20 cellular contexts compared by ENCODE assay signal in the genomic region with DNA sequence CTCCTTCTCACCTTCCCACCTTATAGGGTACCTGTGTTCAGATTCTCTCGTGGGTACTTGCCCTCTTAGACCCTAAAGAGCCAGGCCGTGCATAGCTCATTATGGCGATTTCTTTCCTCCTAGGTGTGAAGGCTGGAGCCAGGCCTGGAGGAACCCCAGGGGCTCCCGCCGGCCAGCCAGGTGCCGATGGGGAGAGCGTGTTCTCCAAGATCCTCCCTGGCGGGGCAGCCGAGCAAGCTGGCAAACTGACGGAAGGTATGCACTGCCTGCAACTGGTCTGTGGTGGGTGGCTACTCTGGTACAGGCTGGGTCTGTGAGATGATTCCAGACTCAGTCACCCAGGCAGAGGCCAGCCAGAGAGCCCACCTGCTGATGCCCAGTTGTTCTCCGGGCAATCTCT. TPM values are rescaled to one million over a fixed set of nuclear protein-coding genes. Genes with fewer than 3 reads are reported as not detected.
DNase-seq lines count a peak whose midpoint lies in the region; ATAC-seq and TF ChIP-seq lines count a peak whose summit lies in the region.
"Had no signal": no experiment of that assay in that cellular context is flagged by ENCODE, and none has a peak within 500 bp of the region (broad histone marks: within the 10 kb centered on the region; RNA-seq: fewer than 3 reads in every experiment).

No MANE protein-coding gene starts in this region.

- DNase-seq in activated CD8-positive, alpha-beta T cell treated with anti-CD3 and anti-CD28 coated beads, Interleukin-2, amount 10 ng/mL, durations not matched to agents 7 days and 5 days: no peak
- no peak for DNase-seq in activated CD8-positive, alpha-beta T cell treated with anti-CD3 and anti-CD28 coated beads for 36 hours
- DNase-seq in T-helper 17 cell (no peak), erythroblast (lab: John Stamatoyannopoulos, UW) (no peak), NCI-H2081 (lab: John Stamatoyannopoulos, UW) (no peak), hypothalamus (lab: John Stamatoyannopoulos, UW) (no peak)
- no peak for DNase-seq in stimulated activated effector memory CD8-positive, alpha-beta T cell treated with anti-CD3 and anti-CD28 coated beads, Interleukin-12 subunit alpha, Interleukin-12 subunit beta, amount 100 ng/mL, for 72 hours (ENCODE audit: low spot score in 2 of 2)
- DNase-seq: CD4-positive, CD25-positive, alpha-beta regulatory T cell; CD8-positive, alpha-beta T cell; DMS 273 treated with DMSO at 0.1 percent for 48 hours; DMS79; EL; GDM1; GOT3; HFFc6 had no signal

- POLR2A ChIA-PET in activated CD8-positive, alpha-beta T cell treated with anti-CD3 and anti-CD28 coated beads, Interleukin-2, amount 10 ng/mL, durations not matched to agents 7 days and 5 days (lab: Charles Lee): interaction anchor here (1.2 kb wide), 1 partner anchor 9 kb away, joined by 4 read pairs; no protein-coding TSS in a partner anchor
- POLR2A ChIA-PET in activated CD8-positive, alpha-beta T cell treated with anti-CD3 and anti-CD28 coated beads for 36 hours (lab: Charles Lee): no interaction called here

- TF ChIP-seq POLR2A in erythroblast (IDR thresholded peaks at IDR 0.05; ENCODE audit: low read length): peak; percentile 4

- H3K36me3 Mint-ChIP-seq in activated CD8-positive, alpha-beta T cell treated with anti-CD3 and anti-CD28 coated beads, Interleukin-2, amount 10 ng/mL, durations not matched to agents 7 days and 5 days (ENCODE audit: low read depth): no peaks in the 10 kb centered on the region
- H3K36me3 Mint-ChIP-seq in activated CD8-positive, alpha-beta T cell treated with anti-CD3 and anti-CD28 coated beads for 36 hours (ENCODE audit: low read depth): no peaks in the 10 kb centered on the region
- peaks cover 2% of the 10 kb centered on the region for H3K36me3 Mint-ChIP-seq in T-helper 17 cell (ENCODE audit: low read depth)
- no peaks in the 10 kb centered on the region for H3K36me3 Mint-ChIP-seq in stimulated activated effector memory CD8-positive, alpha-beta T cell treated with anti-CD3 and anti-CD28 coated beads, Interleukin-12 subunit alpha, Interleukin-12 subunit beta, amount 100 ng/mL, for 72 hours
- H3K36me3 Mint-ChIP-seq: CD4-positive, CD25-positive, alpha-beta regulatory T cell; CD8-positive, alpha-beta T cell had no signal

- no peaks in the 10 kb centered on the region for H3K9me3 ChIP-seq in T-helper 17 cell (ENCODE audit: control insufficient read depth, low read length, poor library complexity, severe bottlenecking)
- H3K9me3 ChIP-seq: BLaER1, HAP-1 had no signal

- H3K4me1 Mint-ChIP-seq in activated CD8-positive, alpha-beta T cell treated with anti-CD3 and anti-CD28 coated beads, Interleukin-2, amount 10 ng/mL, durations not matched to agents 7 days and 5 days (ENCODE audit: low read depth): peaks cover 8% of the 10 kb centered on the region
- no peaks in the 10 kb centered on the region for H3K4me1 Mint-ChIP-seq in activated CD8-positive, alpha-beta T cell treated with anti-CD3 and anti-CD28 coated beads for 36 hours (ENCODE audit: low read depth)
- peaks cover 1% of the 10 kb centered on the region for H3K4me1 Mint-ChIP-seq in T-helper 17 cell
- H3K4me1 Mint-ChIP-seq in stimulated activated effector memory CD8-positive, alpha-beta T cell treated with anti-CD3 and anti-CD28 coated beads, Interleukin-12 subunit alpha, Interleukin-12 subunit beta, amount 100 ng/mL, for 72 hours: peaks cover 6% of the 10 kb centered on the region
- H3K4me1 Mint-ChIP-seq: B cell had no signal

- intact Hi-C loops in activated CD8-positive, alpha-beta T cell treated with anti-CD3 and anti-CD28 coated beads for 36 hours (cut with micrococcal nuclease): no loop called here

- CTCF ChIA-PET in activated CD8-positive, alpha-beta T cell treated with anti-CD3 and anti-CD28 coated beads, Interleukin-2, amount 10 ng/mL, durations not matched to agents 7 days and 5 days (lab: Charles Lee): no interaction called here
- CTCF ChIA-PET in activated CD8-positive, alpha-beta T cell treated with anti-CD3 and anti-CD28 coated beads for 36 hours (lab: Charles Lee): interaction anchor here (5.8 kb wide), 1 partner anchor 124 kb away, joined by 43 read pairs; no protein-coding TSS in a partner anchor

- peak overlapping the region; percentile 1 for H3K27ac Mint-ChIP-seq in activated CD8-positive, alpha-beta T cell treated with anti-CD3 and anti-CD28 coated beads, Interleukin-2, amount 10 ng/mL, durations not matched to agents 7 days and 5 days
- no peak overlapping the region for H3K27ac Mint-ChIP-seq in activated CD8-positive, alpha-beta T cell treated with anti-CD3 and anti-CD28 coated beads for 36 hours
- H3K27ac Mint-ChIP-seq in T-helper 17 cell: no peak overlapping the region
- H3K27ac Mint-ChIP-seq in stimulated activated effector memory CD8-positive, alpha-beta T cell treated with anti-CD3 and anti-CD28 coated beads, Interleukin-12 subunit alpha, Interleukin-12 subunit beta, amount 100 ng/mL, for 72 hours: peak overlapping the region; percentile 65
- H3K27ac Mint-ChIP-seq: B cell; CD4-positive, CD25-positive, alpha-beta regulatory T cell; CD8-positive, alpha-beta T cell; HFFc6 had no signal

- no peak overlapping the region for H3K4me3 Mint-ChIP-seq in activated CD8-positive, alpha-beta T cell treated with anti-CD3 and anti-CD28 coated beads, Interleukin-2, amount 10 ng/mL, durations not matched to agents 7 days and 5 days
- no peak overlapping the region for H3K4me3 Mint-ChIP-seq in activated CD8-positive, alpha-beta T cell treated with anti-CD3 and anti-CD28 coated beads for 36 hours
- H3K4me3 Mint-ChIP-seq in T-helper 17 cell: peak overlapping the region; percentile 25
- H3K4me3 Mint-ChIP-seq in stimulated activated effector memory CD8-positive, alpha-beta T cell treated with anti-CD3 and anti-CD28 coated beads, Interleukin-12 subunit alpha, Interleukin-12 subunit beta, amount 100 ng/mL, for 72 hours: no peak overlapping the region
- H3K4me3 Mint-ChIP-seq: B cell; CD4-positive, CD25-positive, alpha-beta regulatory T cell; CD8-positive, alpha-beta T cell; HFFc6 had no signal

- H3K9me3 Mint-ChIP-seq in activated CD8-positive, alpha-beta T cell treated with anti-CD3 and anti-CD28 coated beads, Interleukin-2, amount 10 ng/mL, durations not matched to agents 7 days and 5 days (ENCODE audit: insufficient read depth): no peaks in the 10 kb centered on the region
- H3K9me3 Mint-ChIP-seq in activated CD8-positive, alpha-beta T cell treated with anti-CD3 and anti-CD28 coated beads for 36 hours: no peaks in the 10 kb centered on the region
- no peaks in the 10 kb centered on the region for H3K9me3 Mint-ChIP-seq in stimulated activated effector memory CD8-positive, alpha-beta T cell treated with anti-CD3 and anti-CD28 coated beads, Interleukin-12 subunit alpha, Interleukin-12 subunit beta, amount 100 ng/mL, for 72 hours
- H3K9me3 Mint-ChIP-seq: CD4-positive, CD25-positive, alpha-beta regulatory T cell; CD8-positive, alpha-beta T cell; HFFc6 had no signal

- TF ChIP-seq CTCF in activated CD8-positive, alpha-beta T cell treated with anti-CD3 and anti-CD28 coated beads for 36 hours (IDR thresholded peaks at IDR 0.05): no peak

- no peaks in the 10 kb centered on the region for H3K27me3 Mint-ChIP-seq in activated CD8-positive, alpha-beta T cell treated with anti-CD3 and anti-CD28 coated beads, Interleukin-2, amount 10 ng/mL, durations not matched to agents 7 days and 5 days (ENCODE audit: low read depth)
- no peaks in the 10 kb centered on the region for H3K27me3 Mint-ChIP-seq in activated CD8-positive, alpha-beta T cell treated with anti-CD3 and anti-CD28 coated beads for 36 hours
- peaks cover 16% of the 10 kb centered on the region for H3K27me3 Mint-ChIP-seq in T-helper 17 cell

- ATAC-seq in activated CD8-positive, alpha-beta T cell treated with anti-CD3 and anti-CD28 coated beads, Interleukin-2, amount 10 ng/mL, durations not matched to agents 7 days and 5 days: no peak
- ATAC-seq in activated CD8-positive, alpha-beta T cell treated with anti-CD3 and anti-CD28 coated beads for 36 hours: no peak
- ATAC-seq in T-helper 17 cell: no peak
- no peak for ATAC-seq in stimulated activated effector memory CD8-positive, alpha-beta T cell treated with anti-CD3 and anti-CD28 coated beads, Interleukin-12 subunit alpha, Interleukin-12 subunit beta, amount 100 ng/mL, for 72 hours
- no peak for ATAC-seq in GM18909 (IDR thresholded peaks at IDR 0.05; ENCODE audit: poor library complexity, unreplicated experiment)
- ATAC-seq: CD8-positive, alpha-beta T cell; GM12878 had no signal

RNA-seq across cellular contexts. Expression of a gene that starts 9.9 kb away (rescaled TPM):
- total RNA-seq in activated CD8-positive, alpha-beta T cell treated with anti-CD3 and anti-CD28 coated beads, Interleukin-2, amount 10 ng/mL, durations not matched to agents 7 days and 5 days: 100 to 1,000 TPM; 179 to 192 TPM
- total RNA-seq in activated CD8-positive, alpha-beta T cell treated with anti-CD3 and anti-CD28 coated beads for 36 hours: 100 to 1,000 TPM; 165 to 166 TPM
- 10 to 100 TPM; 61.2 to 71.0 TPM for total RNA-seq in T-helper 17 cell

RNA-seq across cellular contexts. Expression of a gene that starts 25.0 kb away (rescaled TPM):
- total RNA-seq in activated CD8-positive, alpha-beta T cell treated with anti-CD3 and anti-CD28 coated beads, Interleukin-2, amount 10 ng/mL, durations not matched to agents 7 days and 5 days: 1 to 10 TPM; 3.8 to 4.7 TPM
- 10 to 100 TPM in 1 of 2 experiments, 1 to 10 TPM in 1; 9.6 to 11.8 TPM for total RNA-seq in activated CD8-positive, alpha-beta T cell treated with anti-CD3 and anti-CD28 coated beads for 36 hours
- total RNA-seq in T-helper 17 cell: 10 to 100 TPM in 1 of 2 donors, 1 to 10 TPM in 1; 7.5 to 11.3 TPM

RNA-seq across cellular contexts. Expression of a gene that starts 25.1 kb away (rescaled TPM):
- 10 to 100 TPM; 36.3 to 45.8 TPM for total RNA-seq in activated CD8-positive, alpha-beta T cell treated with anti-CD3 and anti-CD28 coated beads, Interleukin-2, amount 10 ng/mL, durations not matched to agents 7 days and 5 days
- total RNA-seq in activated CD8-positive, alpha-beta T cell treated with anti-CD3 and anti-CD28 coated beads for 36 hours: 10 to 100 TPM; 22.0 to 31.7 TPM
- total RNA-seq in T-helper 17 cell: 10 to 100 TPM; 37.7 to 45.1 TPM

RNA-seq across cellular contexts. Expression of a gene that starts 55.2 kb away (rescaled TPM):
- 1 to 10 TPM in 1 of 2 experiments, under 1 TPM in 1; 0.95 to 2.0 TPM for total RNA-seq in activated CD8-positive, alpha-beta T cell treated with anti-CD3 and anti-CD28 coated beads, Interleukin-2, amount 10 ng/mL, durations not matched to agents 7 days and 5 days
- total RNA-seq in activated CD8-positive, alpha-beta T cell treated with anti-CD3 and anti-CD28 coated beads for 36 hours: under 1 TPM in 1 of 2 experiments, not detected in 1; 0.23 TPM
- under 1 TPM in 1 of 2 donors, not detected in 1; 0.99 TPM for total RNA-seq in T-helper 17 cell
- total RNA-seq: B cell; CD4-positive, CD25-positive, alpha-beta regulatory T cell had no signal

RNA-seq across cellular contexts. Expression of a gene that starts 59.5 kb away (rescaled TPM):
- 10 to 100 TPM; 50.4 to 53.0 TPM for total RNA-seq in activated CD8-positive, alpha-beta T cell treated with anti-CD3 and anti-CD28 coated beads, Interleukin-2, amount 10 ng/mL, durations not matched to agents 7 days and 5 days
- total RNA-seq in activated CD8-positive, alpha-beta T cell treated with anti-CD3 and anti-CD28 coated beads for 36 hours: 10 to 100 TPM; 34.7 to 35.2 TPM
- 10 to 100 TPM; 42.9 to 61.9 TPM for total RNA-seq in T-helper 17 cell

Comparison
In these comparisons a context has a peak if more than half of its experiments do, and no peak if none do; other contexts are left out.
1. H3K27ac Mint-ChIP-seq: peak in activated CD8-positive, alpha-beta T cell treated with anti-CD3 and anti-CD28 coated beads, Interleukin-2, amount 10 ng/mL, durations not matched to agents 7 days and 5 days (single experiment) and stimulated activated effector memory CD8-positive, alpha-beta T cell treated with anti-CD3 and anti-CD28 coated beads, Interleukin-12 subunit alpha, Interleukin-12 subunit beta, amount 100 ng/mL, for 72 hours (single experiment); none in activated CD8-positive, alpha-beta T cell treated with anti-CD3 and anti-CD28 coated beads for 36 hours (single experiment) and T-helper 17 cell (single experiment).